Comparison of ENCODE assay signal across 8 cellular contexts in genomic region chr17:14518919-14519318, GRCh38.
DNase-seq lines count a peak whose midpoint lies in the region; ATAC-seq and TF ChIP-seq lines count a peak whose summit lies in the region.
"Not testable (repeated sequence)": the region's sequence is repeated elsewhere in the genome, so short reads cannot be mapped to it uniquely, and the experiment has no call there.

No MANE protein-coding gene starts in this region.

- intact Hi-C loops in IMR-90 (cut with micrococcal nuclease); MCF 10A (cut with micrococcal nuclease): not testable (repeated sequence)

- H3K4me3 Mint-ChIP-seq in MCF 10A (ENCODE audit: unreplicated experiment) = not testable (repeated sequence)

- H3K9me1 ChIP-seq in IMR-90 (ENCODE audit: insufficient read depth, low read length) = not testable (repeated sequence)

- not testable (repeated sequence) for H3K27me3 Mint-ChIP-seq in MCF 10A (ENCODE audit: insufficient read depth, unreplicated experiment)

- TF ChIP-seq POLR2A in IMR-90 (IDR thresholded peaks at IDR 0.05; ENCODE audit: low read depth, low read length) = not testable (repeated sequence)

- not testable (repeated sequence) for H3K4me1 ChIP-seq in IMR-90 (ENCODE audit: control insufficient read depth, insufficient read depth, low read length); mesenchymal stem cell (ENCODE audit: control insufficient read depth, insufficient read depth, low read depth, low read length)

- not testable (repeated sequence) for TF ChIP-seq RAD21 in IMR-90 (IDR thresholded peaks at IDR 0.05; ENCODE audit: low read length)

- H3K9ac ChIP-seq in IMR-90 (ENCODE audit: low read depth, low read length); mesenchymal stem cell (ENCODE audit: low read length): not testable (repeated sequence)

- not testable (repeated sequence) for H2AK5ac ChIP-seq in IMR-90 (ENCODE audit: low read depth, low read length); mesenchymal stem cell (ENCODE audit: low read length, severe bottlenecking)

- not testable (repeated sequence) for H2BK120ac ChIP-seq in IMR-90 (ENCODE audit: low read depth, low read length); mesenchymal stem cell (ENCODE audit: low read depth, low read length)

- not testable (repeated sequence) for TF ChIP-seq CTCF in AG04449 (IDR thresholded peaks at IDR 0.05; ENCODE audit: insufficient read depth, low read length, missing control alignments); IMR-90 (conservative IDR thresholded peaks at IDR 0.05; ENCODE audit: low read depth, low read length); MCF 10A (IDR thresholded peaks at IDR 0.05; ENCODE audit: unreplicated experiment); epithelial cell of esophagus (IDR thresholded peaks at IDR 0.05; ENCODE audit: insufficient read depth, low read depth, low read length, missing control alignments)

- not testable (repeated sequence) for H3K9me3 Mint-ChIP-seq in MCF 10A (ENCODE audit: unreplicated experiment)

- H3K4me2 ChIP-seq in IMR-90 (ENCODE audit: low read depth, low read length); mesenchymal stem cell (ENCODE audit: low read length, poor library complexity, severe bottlenecking): not testable (repeated sequence)

- dilution Hi-C loops in IMR-90 (cut with HindIII; ENCODE audit: low sequenced_read_pairs, unreplicated experiment) = not testable (repeated sequence)

- not testable (repeated sequence) for H3K9me3 ChIP-seq in IMR-90 (ENCODE audit: control insufficient read depth, insufficient read depth, low read length); mesenchymal stem cell (ENCODE audit: control insufficient read depth, low read length)

- CTCF ChIA-PET in AG04449 (lab: Yijun Ruan, JAX) = interaction anchor here (1.7 kb wide), 1 partner anchor 408 kb away, joined by 3 read pairs; no protein-coding TSS in a partner anchor
- CTCF ChIA-PET in IMR-90 (lab: Yijun Ruan, JAX); MCF 10A (lab: Yijun Ruan, JAX): not testable (repeated sequence)

- not testable (repeated sequence) for H3K36me3 Mint-ChIP-seq in MCF 10A (ENCODE audit: insufficient read depth, unreplicated experiment)

- H3K56ac ChIP-seq in IMR-90 (ENCODE audit: extremely low read depth, insufficient read depth, low read length) = not testable (repeated sequence)

- H3K4me1 Mint-ChIP-seq in MCF 10A (ENCODE audit: insufficient read depth, unreplicated experiment) = not testable (repeated sequence)

- BruUV-seq in IMR-90 (replicated peaks; lab: Mats Ljungman, UMichigan); MCF 10A (replicated peaks; lab: Mats Ljungman, UMichigan): not testable (repeated sequence)

- H4K8ac ChIP-seq in IMR-90 (ENCODE audit: low read depth in 2 of 2, low read length in 2 of 2); mesenchymal stem cell (ENCODE audit: low read length): not testable (repeated sequence)

- ATAC-seq in IMR-90 (ENCODE audit: low read depth) = peak; percentile 63; the same call in 1 of the 2 replicates

- H2AK9ac ChIP-seq in IMR-90 (replicated peaks; ENCODE audit: low read depth, low read length, poor library complexity) = not testable (repeated sequence)

- H3K4ac ChIP-seq in IMR-90 (ENCODE audit: low read depth, low read length); mesenchymal stem cell (ENCODE audit: low read depth in 1 of 2, low read length in 2 of 2): not testable (repeated sequence)

- not testable (repeated sequence) for H3K79me1 ChIP-seq in IMR-90 (ENCODE audit: low read depth in 1 of 2, low read length in 2 of 2); mesenchymal stem cell (replicated peaks; ENCODE audit: low read length, poor library complexity, severe bottlenecking)

- POLR2A ChIA-PET in AG04449 (lab: Yijun Ruan, JAX); IMR-90 (lab: Charles Lee; ENCODE audit: unreplicated experiment); MCF 10A (lab: Yijun Ruan, JAX): not testable (repeated sequence)

- not testable (repeated sequence) for H2BK5ac ChIP-seq in IMR-90 (ENCODE audit: low read depth, low read length, poor library complexity, severe bottlenecking); mesenchymal stem cell (ENCODE audit: low read depth, low read length, poor library complexity, severe bottlenecking)

- H4K91ac ChIP-seq in IMR-90 (ENCODE audit: insufficient read depth, low read depth, low read length); mesenchymal stem cell (ENCODE audit: low read length): not testable (repeated sequence)

- not testable (repeated sequence) for H2BK12ac ChIP-seq in mesenchymal stem cell (ENCODE audit: low read length in 2 of 2)

- H3K27ac ChIP-seq in IMR-90 (ENCODE audit: insufficient read depth, low read length); mesenchymal stem cell (ENCODE audit: low read length, poor library complexity, severe bottlenecking): not testable (repeated sequence)

- not testable (repeated sequence) for H2BK15ac ChIP-seq in IMR-90 (ENCODE audit: low read depth, low read length); mesenchymal stem cell (ENCODE audit: low read depth, poor library complexity, severe bottlenecking)

- in situ Hi-C loops in IMR-90 (cut with MboI; ENCODE audit: low sequenced_read_pairs) = not testable (repeated sequence)

- not testable (repeated sequence) for H2AFZ ChIP-seq in IMR-90 (replicated peaks; ENCODE audit: low read length, poor library complexity); mesenchymal stem cell (ENCODE audit: low read depth, low read length)

- not testable (repeated sequence) for H3K14ac ChIP-seq in IMR-90 (replicated peaks; ENCODE audit: low read depth, low read length); mesenchymal stem cell (ENCODE audit: low read length in 2 of 2)

- no CpG with 5 or more reads among the region's 3 CpGs for WGBS in IMR-90 (ENCODE audit: extremely low coverage in 2 of 2, insufficient read length in 1 of 2), 2 experiments
- 27% methylated on average over 3 of the region's 3 CpGs for WGBS in mesenchymal stem cell

- not testable (repeated sequence) for H4K5ac ChIP-seq in IMR-90 (ENCODE audit: low read depth, low read length)

- H3K27ac Mint-ChIP-seq in MCF 10A (ENCODE audit: low read depth, unreplicated experiment) = not testable (repeated sequence)

- not testable (repeated sequence) for H3K18ac ChIP-seq in IMR-90 (ENCODE audit: low read depth, low read length); mesenchymal stem cell (ENCODE audit: low read depth in 1 of 2, low read length in 2 of 2)

- not testable (repeated sequence) for H3K23ac ChIP-seq in IMR-90 (ENCODE audit: low read depth, low read length); mesenchymal stem cell (ENCODE audit: low read length in 2 of 2)

- peak; percentile 12 for DNase-seq in AG04449 (ENCODE audit: low read depth, low spot score)
- DNase-seq in AG20443 (ENCODE audit: low spot score) = peak; percentile 52
- peak; percentile 6 for DNase-seq in ELR (ENCODE audit: low read depth)
- not testable (repeated sequence) for DNase-seq in IMR-90
- DNase-seq in RPMI7951 (ENCODE audit: low read depth) = peak; percentile 1
- DNase-seq in MCF 10A (ENCODE audit: unreplicated experiment) = peak; percentile 8
- DNase-seq in epithelial cell of esophagus (ENCODE audit: low read depth) = peak; percentile 69
- DNase-seq in mesenchymal stem cell = peak; percentile 27

- H3K36me3 ChIP-seq in IMR-90 (ENCODE audit: control insufficient read depth, insufficient read depth, low read length); mesenchymal stem cell (ENCODE audit: control insufficient read depth in 1 of 2, insufficient read depth in 2 of 2, low read depth in 1 of 2, low read length in 2 of 2): not testable (repeated sequence)

- H3K4me3 ChIP-seq in AG04449 (ENCODE audit: low read depth, low read length); IMR-90 (ENCODE audit: insufficient read depth, low read depth, low read length); epithelial cell of esophagus (ENCODE audit: low read length); mesenchymal stem cell (ENCODE audit: insufficient read depth in 1 of 2, low read depth in 1 of 2, low read length in 2 of 2): not testable (repeated sequence)

- not testable (repeated sequence) for H4K20me1 ChIP-seq in IMR-90 (ENCODE audit: insufficient read depth, low read length)

- H2BK20ac ChIP-seq in IMR-90 (ENCODE audit: low read depth, low read length) = not testable (repeated sequence)

- H3K27me3 ChIP-seq in IMR-90 (ENCODE audit: control insufficient read depth, insufficient read depth, low read length); mesenchymal stem cell (ENCODE audit: control insufficient read depth in 1 of 2, insufficient read depth in 1 of 2, low read length in 2 of 2): not testable (repeated sequence)
